Comparison of ENCODE assay signal across 7 cellular contexts in the genomic region with DNA sequence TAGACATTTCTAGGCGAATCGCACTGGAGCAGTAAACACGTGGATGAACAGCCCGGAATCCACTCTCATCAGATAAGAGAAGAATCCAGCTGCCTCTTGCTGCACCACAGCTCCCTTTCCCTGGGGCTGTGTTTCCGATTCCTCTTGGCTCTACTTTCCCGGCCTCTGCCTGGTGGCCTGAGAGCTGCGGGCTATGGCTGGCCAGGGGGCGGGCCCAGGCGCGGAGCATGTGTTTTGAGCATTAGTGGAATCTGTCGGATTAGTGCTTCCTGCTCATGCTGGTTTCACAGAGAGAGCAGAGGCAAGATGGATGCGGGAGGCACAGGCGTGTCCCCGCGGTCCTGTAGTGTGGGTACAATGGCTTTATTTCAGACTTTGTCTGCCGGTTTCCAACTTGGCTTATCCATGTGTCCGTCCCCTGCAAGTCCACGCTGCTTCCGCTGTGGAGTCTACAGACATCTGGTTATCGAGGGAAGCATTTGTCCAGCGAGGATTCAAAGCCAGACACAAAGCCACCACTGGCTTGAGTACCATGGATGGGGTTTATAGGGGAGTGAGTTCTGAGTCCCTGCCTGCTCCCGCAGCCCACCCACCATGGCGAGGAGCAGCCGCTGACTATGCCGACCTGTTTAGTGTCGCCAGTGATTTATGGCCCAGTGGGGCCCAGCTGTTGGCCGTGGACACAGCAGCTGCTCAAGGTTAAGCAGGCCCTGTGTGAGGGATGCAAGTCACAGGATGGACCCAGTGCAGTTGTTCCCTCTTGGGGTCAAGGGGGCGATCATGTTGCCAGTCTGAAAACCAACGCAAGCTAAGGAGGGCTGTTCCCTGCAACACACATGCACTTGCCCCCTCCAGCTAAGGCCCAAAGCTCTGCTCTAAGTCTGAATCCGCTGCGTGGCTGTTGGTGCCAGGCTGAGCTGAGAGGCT. TPM values are rescaled to one million over a fixed set of nuclear protein-coding genes. Genes with fewer than 3 reads are reported as not detected.
DNase-seq lines count a peak whose midpoint lies in the region; ATAC-seq and TF ChIP-seq lines count a peak whose summit lies in the region.

No MANE protein-coding gene starts in this region.

- no peak for TF ChIP-seq CTCF in upper lobe of left lung (IDR thresholded peaks at IDR 0.05)

- H2BK5ac ChIP-seq in mesendoderm (ENCODE audit: low read length) = no peak overlapping the region

- no peak overlapping the region for H3K18ac ChIP-seq in mesendoderm (ENCODE audit: low read length)

- H3K4me1 ChIP-seq in duodenal mucosa (ENCODE audit: control insufficient read depth in 1 of 2, insufficient read depth in 2 of 2, low read length in 2 of 2) (peaks cover 0 to 5% of the 10 kb centered on the region in 2 donors), mesendoderm (ENCODE audit: control insufficient read depth, low read depth, low read length) (peaks cover 3% of the 10 kb centered on the region), upper lobe of left lung (peaks cover 0 to 14% (median 7%) of the 10 kb centered on the region in 4 donors)

- no CpG with 5 or more reads among the region's 31 CpGs for WGBS in mesendoderm (ENCODE audit: extremely low coverage, insufficient coverage, low lambda C conversion rate)
- 33 to 47% methylated on average over 16 to 31 of the region's 31 CpGs for WGBS in upper lobe of left lung, 2 donors

- no peaks in the 10 kb centered on the region for H3K36me3 ChIP-seq in duodenal mucosa (ENCODE audit: control insufficient read depth in 1 of 2, insufficient read depth in 2 of 2, low read length in 2 of 2)
- no peaks in the 10 kb centered on the region for H3K36me3 ChIP-seq in mesendoderm (ENCODE audit: control insufficient read depth, insufficient read depth, low read length)
- H3K36me3 ChIP-seq in upper lobe of left lung = no peaks in the 10 kb centered on the region

- peak overlapping the region; percentile 9 for H3K56ac ChIP-seq in mesendoderm (ENCODE audit: low read length)

- no peaks in the 10 kb centered on the region for H3K79me2 ChIP-seq in mesendoderm (ENCODE audit: control insufficient read depth, insufficient read depth, low read length)

- ATAC-seq in upper lobe of left lung (ENCODE audit: low FRiP score in 2 of 2) (peak; percentile 81 to 93), GM18870 (IDR thresholded peaks at IDR 0.05; ENCODE audit: unreplicated experiment) (no peak), HG03571 (IDR thresholded peaks at IDR 0.05; ENCODE audit: unreplicated experiment) (no peak)

- H3K4me3 ChIP-seq in duodenal mucosa (ENCODE audit: low read depth in 1 of 2, low read length in 2 of 2) (peak overlapping the region; percentile 46 to 55), mesendoderm (ENCODE audit: low read length) (no peak overlapping the region), upper lobe of left lung (peak overlapping the region in 3 of 4 donors; percentile 3 to 26 (median 16))

- H2AK5ac ChIP-seq in mesendoderm (ENCODE audit: low read length) = no peak overlapping the region

- DNase-seq in NCI-H146 treated with DMSO at 0.1 percent for 48 hours (lab: John Stamatoyannopoulos, UW; ENCODE audit: unreplicated experiment) (peak; percentile 23), mesendoderm (peak; percentile 85), upper lobe of left lung (peak; percentile 61 to 91), mesenteric fat pad (ENCODE audit: low spot score) (no peak)

- no peak for TF ChIP-seq POLR2A in upper lobe of left lung (IDR thresholded peaks at IDR 0.05)

- no peaks in the 10 kb centered on the region for H3K9me3 ChIP-seq in duodenal mucosa (ENCODE audit: control insufficient read depth in 1 of 2, low read length in 2 of 2)
- no peaks in the 10 kb centered on the region for H3K9me3 ChIP-seq in upper lobe of left lung

- H3K27ac ChIP-seq in duodenal mucosa (ENCODE audit: low read depth, low read length) = no peak overlapping the region
- no peak overlapping the region for H3K27ac ChIP-seq in mesendoderm (ENCODE audit: low read depth, low read length)
- H3K27ac ChIP-seq in upper lobe of left lung = peak overlapping the region in 3 of 4 donors; percentile 46 to 69 (median 55)

- H3K4ac ChIP-seq in mesendoderm (ENCODE audit: low read depth, low read length) = no peak overlapping the region

- H3K9ac ChIP-seq in duodenal mucosa (ENCODE audit: low read depth in 1 of 2, low read length in 2 of 2) = no peak overlapping the region
- H3K9ac ChIP-seq in mesendoderm (ENCODE audit: low read length) = no peak overlapping the region

- no peaks in the 10 kb centered on the region for H3K79me1 ChIP-seq in mesendoderm (ENCODE audit: low read length)

- H3K27me3 ChIP-seq in duodenal mucosa (ENCODE audit: control insufficient read depth in 1 of 2, insufficient read depth in 2 of 2, low read length in 2 of 2) (no peaks in the 10 kb centered on the region), mesendoderm (ENCODE audit: insufficient read depth, low read length, poor library complexity) (no peaks in the 10 kb centered on the region), upper lobe of left lung (no peaks in the 10 kb centered on the region)

- H2BK120ac ChIP-seq in mesendoderm (ENCODE audit: low read depth, low read length) = no peak overlapping the region

- no peak overlapping the region for H4K5ac ChIP-seq in mesendoderm (ENCODE audit: low read length)

- no peak overlapping the region for H3K23ac ChIP-seq in mesendoderm (ENCODE audit: low read length)

- no peak overlapping the region for H4K8ac ChIP-seq in mesendoderm (ENCODE audit: low read depth, low read length)

- no peak for TF ChIP-seq EP300 in upper lobe of left lung (IDR thresholded peaks at IDR 0.05)

- H2BK15ac ChIP-seq in mesendoderm (replicated peaks; ENCODE audit: low read depth) = no peak overlapping the region

- no peak overlapping the region for H3K4me2 ChIP-seq in mesendoderm (ENCODE audit: low read length)

RNA-seq across cellular contexts. Expression of a gene that starts 43.3 kb away (rescaled TPM):
- polyA plus RNA-seq in mesendoderm (2013, experiment 1 of 2) = 46.5 TPM
- polyA plus RNA-seq in mesendoderm (2013, experiment 2 of 2) = 46.2 TPM
- 100 to 1,000 TPM in 2 of 6 donors, 10 to 100 TPM in 4; 66.3 to 257 (median 86.1) TPM for total RNA-seq in upper lobe of left lung
- 61.1 TPM for total RNA-seq in mesenteric fat pad

Comparison
In these comparisons a context has a peak if more than half of its experiments do, and no peak if none do; other contexts are left out.
1. H3K27ac ChIP-seq: peak in upper lobe of left lung (3 of 4); none in duodenal mucosa (single experiment) and mesendoderm (single experiment).
2. ATAC-seq: peak in upper lobe of left lung (2 of 2); none in GM18870 (single experiment) and HG03571 (single experiment).